27 cellular contexts compared by ENCODE assay signal in the genomic region with DNA sequence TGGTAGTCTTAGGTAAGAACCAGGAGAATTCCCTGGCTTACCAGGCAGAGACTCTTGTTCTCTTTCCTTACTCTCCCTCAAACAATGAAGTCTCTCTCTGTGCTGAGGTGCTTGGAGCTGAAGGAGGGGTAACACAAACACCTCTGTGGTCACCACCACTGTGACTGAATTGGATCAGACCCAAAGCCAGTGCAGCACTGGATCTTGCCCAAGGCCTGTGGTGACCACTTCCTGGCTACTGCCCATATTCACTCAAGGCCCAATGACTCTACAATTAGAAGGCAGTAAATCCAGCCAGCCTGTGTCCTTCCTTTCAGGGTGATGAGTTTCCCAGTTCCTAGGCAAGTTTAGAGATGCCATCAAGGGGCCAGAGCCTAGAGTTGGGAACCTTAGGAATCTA.
A peak's percentile ranks its signal among the peaks of the same experiment; 100 is the strongest.
DNase-seq lines count a peak whose midpoint lies in the region; ATAC-seq, FAIRE-seq and TF ChIP-seq lines count a peak whose summit lies in the region.
"Had no signal": no experiment of that assay in that cellular context is flagged by ENCODE, and none has a peak within 500 bp of the region (broad histone marks: within the 10 kb centered on the region; RNA-seq: fewer than 3 reads in every experiment).

No MANE protein-coding gene starts in this region.

- peak overlapping the region; percentile 7 for H3K4me2 ChIP-seq in astrocyte (ENCODE audit: low read length)

- H4K20me1 ChIP-seq in astrocyte (ENCODE audit: insufficient read depth, low read length): no peaks in the 10 kb centered on the region

- H3K36me3 Mint-ChIP-seq in astrocyte (ENCODE audit: low read depth, unreplicated experiment): no peaks in the 10 kb centered on the region
- no peaks in the 10 kb centered on the region for H3K36me3 Mint-ChIP-seq in type B pancreatic cell
- H3K36me3 Mint-ChIP-seq in activated CD4-positive, alpha-beta T cell treated with anti-CD3 and anti-CD28 coated beads for 36 hours (ENCODE audit: low read depth): no peaks in the 10 kb centered on the region
- H3K36me3 Mint-ChIP-seq: stimulated activated memory B cell treated with anti-CD40 and anti-IgM and Interleukin-4, amounts not matched to agents 10 μg/mL and 1 μg/mL and 100 μg/mL, for 72 hours had no signal

- no peak overlapping the region for H2AFZ ChIP-seq in astrocyte (ENCODE audit: low read depth, low read length)
- H2AFZ ChIP-seq: parathyroid adenoma had no signal

- POLR2A ChIA-PET in activated CD4-positive, alpha-beta T cell treated with anti-CD3 and anti-CD28 coated beads for 36 hours (lab: Charles Lee): no interaction called here

- no peaks in the 10 kb centered on the region for H3K27me3 ChIP-seq in astrocyte (ENCODE audit: insufficient read depth, low read length)
- H3K27me3 ChIP-seq in H7 (ENCODE audit: control insufficient read depth, insufficient read depth, low read length): no peaks in the 10 kb centered on the region
- H3K27me3 ChIP-seq: gastroesophageal sphincter had no signal

- no peak overlapping the region for H3K27ac Mint-ChIP-seq in astrocyte (ENCODE audit: unreplicated experiment)
- H3K27ac Mint-ChIP-seq in type B pancreatic cell: no peak overlapping the region
- H3K27ac Mint-ChIP-seq in activated CD4-positive, alpha-beta T cell treated with anti-CD3 and anti-CD28 coated beads for 36 hours: no peak overlapping the region
- H3K27ac Mint-ChIP-seq: stimulated activated memory B cell treated with anti-CD40 and anti-IgM and Interleukin-4, amounts not matched to agents 10 μg/mL and 1 μg/mL and 100 μg/mL, for 72 hours; T-helper 17 cell had no signal

- no peaks in the 10 kb centered on the region for H3K4me1 Mint-ChIP-seq in astrocyte (ENCODE audit: low read depth, unreplicated experiment)
- H3K4me1 Mint-ChIP-seq in type B pancreatic cell (ENCODE audit: unreplicated experiment): peaks cover 5% of the 10 kb centered on the region
- no peaks in the 10 kb centered on the region for H3K4me1 Mint-ChIP-seq in activated CD4-positive, alpha-beta T cell treated with anti-CD3 and anti-CD28 coated beads for 36 hours
- H3K4me1 Mint-ChIP-seq: naive thymus-derived CD8-positive, alpha-beta T cell; stimulated activated memory B cell treated with anti-CD40 and anti-IgM and Interleukin-4, amounts not matched to agents 10 μg/mL and 1 μg/mL and 100 μg/mL, for 72 hours; T-helper 17 cell had no signal

- peak; percentile 47 for DNase-seq in NCI-H2029 (lab: John Stamatoyannopoulos, UW)
- no peak for DNase-seq in NCI-H2029 treated with DMSO at 0.1 percent for 48 hours (lab: John Stamatoyannopoulos, UW)
- DNase-seq in astrocyte (ENCODE audit: low read depth): peak; percentile 45
- DNase-seq in foreskin fibroblast: peak; percentile 23 to 36
- DNase-seq in H7: no peak
- no peak for DNase-seq in type B pancreatic cell (ENCODE audit: extremely low spot score, unreplicated experiment)
- DNase-seq in activated CD4-positive, alpha-beta T cell treated with anti-CD3 and anti-CD28 coated beads for 36 hours: no peak
- DNase-seq in 8988T: no peak
- DNase-seq: activated CD4-positive, alpha-beta T cell treated with anti-CD3 and anti-CD28 coated beads, Interleukin-2, amount 50 U/mL, for 48 hours; activated effector memory CD4-positive, alpha-beta T cell treated with Interleukin-2 at 50 U/mL for 16 hours; caudate nucleus; COR-L47; dermis blood vessel endothelial cell; left cardiac atrium; MV-4-11; naive thymus-derived CD8-positive, alpha-beta T cell; NCI-H187; NCI-H345; T-helper 17 cell; WERI-Rb-1 had no signal

- peaks cover 8% of the 10 kb centered on the region for H3K9me3 Mint-ChIP-seq in astrocyte (ENCODE audit: unreplicated experiment)
- peaks cover 5% of the 10 kb centered on the region for H3K9me3 Mint-ChIP-seq in type B pancreatic cell
- peaks cover 10% of the 10 kb centered on the region for H3K9me3 Mint-ChIP-seq in activated CD4-positive, alpha-beta T cell treated with anti-CD3 and anti-CD28 coated beads for 36 hours (ENCODE audit: low read depth)

- no peak for TF ChIP-seq CTCF in astrocyte (IDR thresholded peaks at IDR 0.05; ENCODE audit: insufficient read depth, low read depth, low read length)
- TF ChIP-seq CTCF in foreskin fibroblast (IDR thresholded peaks at IDR 0.05; ENCODE audit: low read depth, low read length): no peak
- TF ChIP-seq CTCF in type B pancreatic cell (conservative IDR thresholded peaks at IDR 0.05): no peak

- CTCF ChIA-PET in activated CD4-positive, alpha-beta T cell treated with anti-CD3 and anti-CD28 coated beads for 36 hours (lab: Charles Lee): no interaction called here

- no peak overlapping the region for H3K9ac ChIP-seq in astrocyte (ENCODE audit: low read length)
- H3K9ac ChIP-seq: parathyroid adenoma had no signal

- ATAC-seq in activated CD4-positive, alpha-beta T cell treated with anti-CD3 and anti-CD28 coated beads for 36 hours: no peak
- ATAC-seq: gastroesophageal sphincter; K562; left cardiac atrium; naive thymus-derived CD8-positive, alpha-beta T cell; stimulated activated memory B cell treated with anti-CD40 and anti-IgM and Interleukin-4, amounts not matched to agents 10 μg/mL and 1 μg/mL and 100 μg/mL, for 72 hours; T-helper 17 cell had no signal

- intact Hi-C loops in activated CD4-positive, alpha-beta T cell treated with anti-CD3 and anti-CD28 coated beads for 36 hours (cut with DNase I, micrococcal nuclease): no loop called here

- H3K4me3 Mint-ChIP-seq in astrocyte (ENCODE audit: unreplicated experiment) (no peak overlapping the region), type B pancreatic cell (no peak overlapping the region)
- H3K4me3 Mint-ChIP-seq in activated CD4-positive, alpha-beta T cell treated with anti-CD3 and anti-CD28 coated beads for 36 hours: no peak overlapping the region
- H3K4me3 Mint-ChIP-seq: naive thymus-derived CD8-positive, alpha-beta T cell; stimulated activated memory B cell treated with anti-CD40 and anti-IgM and Interleukin-4, amounts not matched to agents 10 μg/mL and 1 μg/mL and 100 μg/mL, for 72 hours; T-helper 17 cell had no signal

- no peak for FAIRE-seq in astrocyte (lab: Jason Lieb, UNC)
- FAIRE-seq: A204.1, endothelial cell of umbilical vein, G401.6, K562 had no signal

- no peak overlapping the region for H3K27ac ChIP-seq in astrocyte (ENCODE audit: low read depth, low read length)
- H3K27ac ChIP-seq: gastroesophageal sphincter, parathyroid adenoma, WERI-Rb-1 had no signal

- H3K27me3 Mint-ChIP-seq in astrocyte (ENCODE audit: low read depth, unreplicated experiment) (no peaks in the 10 kb centered on the region), type B pancreatic cell (no peaks in the 10 kb centered on the region)
- H3K27me3 Mint-ChIP-seq in activated CD4-positive, alpha-beta T cell treated with anti-CD3 and anti-CD28 coated beads for 36 hours: no peaks in the 10 kb centered on the region
- H3K27me3 Mint-ChIP-seq: naive thymus-derived CD8-positive, alpha-beta T cell; stimulated activated memory B cell treated with anti-CD40 and anti-IgM and Interleukin-4, amounts not matched to agents 10 μg/mL and 1 μg/mL and 100 μg/mL, for 72 hours; T-helper 17 cell had no signal

- H3K9me3 ChIP-seq in astrocyte (ENCODE audit: insufficient read depth, low read depth, low read length): no peaks in the 10 kb centered on the region

- H3K4me3 ChIP-seq in astrocyte (ENCODE audit: insufficient read depth, low read depth, low read length): no peak overlapping the region
- H3K4me3 ChIP-seq in foreskin fibroblast (ENCODE audit: low read depth in 1 of 2, low read length in 2 of 2): no peak overlapping the region
- no peak overlapping the region for H3K4me3 ChIP-seq in H7 (ENCODE audit: insufficient read depth, low read depth, low read length)
- H3K4me3 ChIP-seq: gastroesophageal sphincter, K562 had no signal

- H3K79me2 ChIP-seq in astrocyte (ENCODE audit: insufficient read depth, low read length): no peaks in the 10 kb centered on the region
- H3K79me2 ChIP-seq: parathyroid adenoma had no signal

- H3K36me3 ChIP-seq in astrocyte (ENCODE audit: insufficient read depth, low read length) (no peaks in the 10 kb centered on the region), H7 (replicated peaks; ENCODE audit: control insufficient read depth, insufficient read depth, low read length) (no peaks in the 10 kb centered on the region)
- H3K36me3 ChIP-seq: gastroesophageal sphincter, WERI-Rb-1 had no signal

- H3K4me1 ChIP-seq in astrocyte (ENCODE audit: insufficient read depth, low read length): no peaks in the 10 kb centered on the region
- H3K4me1 ChIP-seq: gastroesophageal sphincter, parathyroid adenoma had no signal

Comparison
In these comparisons a context has a peak if more than half of its experiments do, and no peak if none do; other contexts are left out.
1. DNase-seq: peak in NCI-H2029 (single experiment), astrocyte (single experiment) and foreskin fibroblast (2 of 2); none in NCI-H2029 treated with DMSO at 0.1 percent for 48 hours (single experiment), H7 (single experiment), type B pancreatic cell (single experiment), activated CD4-positive, alpha-beta T cell treated with anti-CD3 and anti-CD28 coated beads for 36 hours (single experiment) and 8988T (single experiment).